ENCODE assay signal across 9 cellular contexts in genomic region chr10:84076540-84077195, GRCh38.
DNase-seq lines count a peak whose midpoint lies in the region; ATAC-seq and TF ChIP-seq lines count a peak whose summit lies in the region.
"Had no signal": no experiment of that assay in that cellular context is flagged by ENCODE, and none has a peak within 500 bp of the region (broad histone marks: within the 10 kb centered on the region; RNA-seq: fewer than 3 reads in every experiment).

No MANE protein-coding gene starts in this region.

- intact Hi-C loops in gastrocnemius medialis (cut with DNase I; ENCODE audit: low total_unique reads) = no loop called here
- intact Hi-C loops in PC-9 (cut with micrococcal nuclease; ENCODE audit: unreplicated experiment) = no loop called here

- no peaks in the 10 kb centered on the region for H3K9me2 ChIP-seq in PC-9 (ENCODE audit: insufficient read depth)

- peak; percentile 29 for DNase-seq in HS-5 (ENCODE audit: low read depth)
- peak; percentile 3 for DNase-seq in dermis blood vessel endothelial cell
- peak in 1 of 2 donors; percentile 17 for DNase-seq in gastrocnemius medialis
- no peak for DNase-seq in GM10248 (ENCODE audit: extremely low spot score)
- DNase-seq in PC-9 = no peak

- H4K20me1 ChIP-seq in PC-9 (ENCODE audit: insufficient read depth) = no peaks in the 10 kb centered on the region

- ATAC-seq in GM18867 (IDR thresholded peaks at IDR 0.05; ENCODE audit: unreplicated experiment) (peak; percentile 70), gastrocnemius medialis (no peak), GM19463 (IDR thresholded peaks at IDR 0.05; ENCODE audit: unreplicated experiment) (no peak), HG03196 (IDR thresholded peaks at IDR 0.05; ENCODE audit: unreplicated experiment) (no peak)

- H3K9me3 ChIP-seq in gastrocnemius medialis (no peaks in the 10 kb centered on the region), PC-9 (ENCODE audit: insufficient read depth, low read depth) (no peaks in the 10 kb centered on the region)
- H3K9me3 ChIP-seq: SJSA1 had no signal

- H3K4me2 ChIP-seq in PC-9 = no peak overlapping the region

- H2AFZ ChIP-seq in PC-9 = no peak overlapping the region

- TF ChIP-seq POLR2A in gastrocnemius medialis (IDR thresholded peaks at IDR 0.05) = no peak

- H3K4me3 ChIP-seq in gastrocnemius medialis (no peak overlapping the region), PC-9 (no peak overlapping the region)
- H3K4me3 ChIP-seq: SJSA1 had no signal

- POLR2A ChIA-PET in GM10248 (lab: Yijun Ruan, JAX) = no interaction called here
- POLR2A ChIA-PET in PC-9 (lab: Charles Lee; ENCODE audit: unreplicated experiment) = no interaction called here

- no TSS peak for BruUV-seq in PC-9 (replicated peaks; lab: Mats Ljungman, UMichigan)

- TF ChIP-seq CTCF in gastrocnemius medialis (IDR thresholded peaks at IDR 0.05 in 4 of 5, conservative IDR thresholded peaks at IDR 0.05 in 1 of 5) (no peak), GM10248 (IDR thresholded peaks at IDR 0.05; ENCODE audit: control extremely low read depth, extremely low read depth, low read depth, missing control alignments) (no peak), PC-9 (conservative IDR thresholded peaks at IDR 0.05) (no peak; the same call in 1 of the 2 replicates)

- H3K27ac ChIP-seq in gastrocnemius medialis (peak overlapping the region; percentile 43 to 58 (median 50)), PC-9 (no peak overlapping the region)
- H3K27ac ChIP-seq: SJSA1 had no signal

- CTCF ChIA-PET in GM10248 (lab: Yijun Ruan, JAX) = interaction anchor here (0.9 kb wide), 1 partner anchor 11 kb away, joined by 3 read pairs; no protein-coding TSS in a partner anchor
- CTCF ChIA-PET in PC-9 (lab: Charles Lee) = no interaction called here

- no peaks in the 10 kb centered on the region for H3K4me1 ChIP-seq in gastrocnemius medialis
- no peaks in the 10 kb centered on the region for H3K4me1 ChIP-seq in PC-9 (replicated peaks; ENCODE audit: insufficient read depth)

- H3F3A ChIP-seq in PC-9 (ENCODE audit: insufficient read depth, low read depth) = no peaks in the 10 kb centered on the region

- no peaks in the 10 kb centered on the region for H3K36me3 ChIP-seq in gastrocnemius medialis
- H3K36me3 ChIP-seq in PC-9 (ENCODE audit: low read depth) = no peaks in the 10 kb centered on the region
- H3K36me3 ChIP-seq: SJSA1 had no signal

- no peaks in the 10 kb centered on the region for H3K79me2 ChIP-seq in PC-9 (ENCODE audit: low read depth)

- H3K27me3 ChIP-seq in gastrocnemius medialis = no peaks in the 10 kb centered on the region
- H3K27me3 ChIP-seq in PC-9 (ENCODE audit: insufficient read depth, low read depth) = peaks cover 8% of the 10 kb centered on the region; the same call in 1 of the 2 replicates
- H3K27me3 ChIP-seq: SJSA1 had no signal

- in situ Hi-C loops in gastrocnemius medialis (cut with MboI; ENCODE audit: low sequenced_read_pairs in 4 of 4) = no loop called here

Comparison
In these comparisons a context has a peak if more than half of its experiments do, and no peak if none do; other contexts are left out.
1. DNase-seq: peak in HS-5 (single experiment) and dermis blood vessel endothelial cell (single experiment); none in GM10248 (single experiment) and PC-9 (0 of 2).